29 cellular contexts compared by ENCODE assay signal in the genomic region with DNA sequence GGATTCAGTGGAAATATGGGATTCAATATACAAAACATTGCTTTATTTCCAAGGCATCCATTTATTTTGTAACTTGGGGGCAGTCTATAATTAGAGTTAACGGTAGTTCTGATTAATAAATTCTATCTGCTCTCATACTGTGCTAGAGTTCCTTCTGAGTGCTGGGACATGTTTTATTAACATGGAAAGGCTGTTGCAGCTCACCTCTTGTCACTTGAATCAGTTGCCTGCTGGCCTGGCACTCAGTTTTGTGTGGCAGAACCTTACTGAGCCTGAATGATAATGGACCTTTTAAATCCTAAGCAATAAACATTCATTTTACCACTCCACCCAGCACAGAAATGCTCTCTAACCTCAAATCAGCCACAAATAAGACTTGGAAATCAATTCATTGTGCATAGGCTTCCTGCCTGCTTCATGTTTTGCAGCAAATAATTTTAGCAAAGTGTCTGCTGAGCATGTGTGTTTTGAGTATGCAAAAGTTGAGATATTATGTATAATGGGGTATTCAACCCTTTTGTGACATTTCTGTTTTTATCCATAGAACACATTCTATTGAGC.
"Had no signal": no experiment of that assay in that cellular context is flagged by ENCODE, and none has a peak within 500 bp of the region (broad histone marks: within the 10 kb centered on the region; RNA-seq: fewer than 3 reads in every experiment).

No MANE protein-coding gene starts in this region.

- H3K27ac Mint-ChIP-seq: activated B cell treated with CpG ODN at 0.5 μM for 24 hours; activated CD4-positive, alpha-beta memory T cell treated with anti-CD3 and anti-CD28 coated beads for 36 hours; activated CD4-positive, alpha-beta T cell treated with anti-CD3 and anti-CD28 coated beads, Interleukin-2, amount 10 ng/mL, durations not matched to agents 7 days and 5 days; activated naive CD4-positive, alpha-beta T cell treated with anti-CD3 and anti-CD28 coated beads, Interleukin-2, amount 50 U/mL, for 72 hours; activated naive CD8-positive, alpha-beta T cell treated with anti-CD3 and anti-CD28 coated beads, Interleukin-2, amount 50 U/mL, for 24 hours; brain had no signal

- ATAC-seq: activated naive CD4-positive, alpha-beta T cell treated with anti-CD3 and anti-CD28 coated beads, Interleukin-2, amount 50 U/mL, for 72 hours; activated naive CD8-positive, alpha-beta T cell treated with anti-CD3 and anti-CD28 coated beads, Interleukin-2, amount 50 U/mL, for 24 hours; activated T-cell treated with anti-CD3 and anti-CD28 coated beads, Interleukin-2, amount 50 U/mL, for 4 hours; Panc1; T-helper 17 cell had no signal

- H3K4me1 ChIP-seq: ascending aorta had no signal

- H3K4me3 Mint-ChIP-seq: activated B cell treated with CpG ODN at 0.5 μM for 24 hours; activated CD4-positive, alpha-beta memory T cell treated with anti-CD3 and anti-CD28 coated beads for 36 hours; activated CD4-positive, alpha-beta T cell treated with anti-CD3 and anti-CD28 coated beads, Interleukin-2, amount 10 ng/mL, durations not matched to agents 7 days and 5 days; activated naive CD8-positive, alpha-beta T cell treated with anti-CD3 and anti-CD28 coated beads, Interleukin-2, amount 50 U/mL, for 24 hours; activated T-cell treated with anti-CD3 and anti-CD28 coated beads, Interleukin-2, amount 50 U/mL, for 4 hours; brain; T-helper 17 cell had no signal

- H3K36me3 Mint-ChIP-seq: activated CD4-positive, alpha-beta memory T cell treated with anti-CD3 and anti-CD28 coated beads for 36 hours; brain had no signal

- H3K27me3 ChIP-seq: ascending aorta, MG63, SJSA1 had no signal

- H3K27ac ChIP-seq: ascending aorta, SJSA1 had no signal

- H3K9me3 ChIP-seq: ascending aorta, MG63, SJSA1 had no signal

- H3K27me3 Mint-ChIP-seq: activated CD4-positive, alpha-beta memory T cell treated with anti-CD3 and anti-CD28 coated beads for 36 hours; activated CD4-positive, alpha-beta T cell treated with anti-CD3 and anti-CD28 coated beads, Interleukin-2, amount 10 ng/mL, durations not matched to agents 7 days and 5 days; activated naive CD8-positive, alpha-beta T cell treated with anti-CD3 and anti-CD28 coated beads, Interleukin-2, amount 50 U/mL, for 24 hours had no signal

- H3K4me1 Mint-ChIP-seq: activated B cell treated with CpG ODN at 0.5 μM for 24 hours had no signal

- H3K36me3 ChIP-seq: ascending aorta, MG63, SJSA1 had no signal

- H3K9me3 Mint-ChIP-seq: activated B cell treated with CpG ODN at 0.5 μM for 24 hours; activated CD4-positive, alpha-beta memory T cell treated with anti-CD3 and anti-CD28 coated beads for 36 hours; activated naive CD4-positive, alpha-beta T cell treated with anti-CD3 and anti-CD28 coated beads, Interleukin-2, amount 50 U/mL, for 72 hours; activated naive CD8-positive, alpha-beta T cell treated with anti-CD3 and anti-CD28 coated beads, Interleukin-2, amount 50 U/mL, for 24 hours; activated T-cell treated with anti-CD3 and anti-CD28 coated beads, Interleukin-2, amount 50 U/mL, for 4 hours had no signal

- H3K4me3 ChIP-seq: ascending aorta, MG63, SJSA1 had no signal

- DNase-seq: activated B cell treated with CpG ODN at 0.5 μM for 24 hours; activated CD4-positive, alpha-beta memory T cell treated with anti-CD3 and anti-CD28 coated beads for 36 hours; activated CD4-positive, alpha-beta T cell treated with anti-CD3 and anti-CD28 coated beads for 1 hour; activated CD4-positive, alpha-beta T cell treated with anti-CD3 and anti-CD28 coated beads, Interleukin-2, amount 10 ng/mL, durations not matched to agents 7 days and 5 days; activated CD8-positive, alpha-beta memory T cell treated with anti-CD3 and anti-CD28 coated beads for 24 hours; activated effector memory CD4-positive, alpha-beta T cell treated with anti-CD3 and anti-CD28 coated beads, Interleukin-2, amount 50 U/mL, for 16 hours; activated naive CD4-positive, alpha-beta T cell treated with Interleukin-2 at 50 U/mL for 16 hours; activated naive CD8-positive, alpha-beta T cell treated with anti-CD3 and anti-CD28 coated beads, Interleukin-2, amount 50 U/mL, for 24 hours; activated T-cell treated with anti-CD3 and anti-CD28 coated beads, Interleukin-2, amount 50 U/mL, for 4 hours; amniotic stem cell; MG63; NCI-H1092 treated with DMSO at 0.1 percent for 48 hours; NCI-H1417 treated with DMSO at 0.1 percent for 48 hours; NCI-H1694; NCI-H2029; NCI-H2107; NCI-H510A treated with DMSO at 0.1 percent for 48 hours; NCI-H69; NK-92 treated with Interleukin-12 subunit alpha and Interleukin-12 subunit beta, amount 100 ng/mL, for 24 hours; OCI-M1; RPMI8226; SHP77; T-helper 17 cell; T-helper 9 cell had no signal
